Comparison of ENCODE assay signal across 8 cellular contexts in genomic region chr7:129187681-129188371, GRCh38. TPM values are rescaled to one million over a fixed set of nuclear protein-coding genes. Genes with fewer than 3 reads are reported as not detected.
DNase-seq lines count a peak whose midpoint lies in the region; ATAC-seq and TF ChIP-seq lines count a peak whose summit lies in the region.

No MANE protein-coding gene starts in this region.

- peak overlapping the region; percentile 50; the same call in 1 of the 2 replicates for H3K27ac ChIP-seq in C4-2B
- no peak overlapping the region for H3K27ac ChIP-seq in effector memory CD4-positive, alpha-beta T cell (ENCODE audit: insufficient read depth, low read length, poor library complexity, severe bottlenecking)
- H3K27ac ChIP-seq in neural cell (ENCODE audit: low read length): no peak overlapping the region

- peak overlapping the region; percentile 65 for H3K4me3 ChIP-seq in Jurkat, Clone E6-1 (ENCODE audit: low read length)
- peak overlapping the region; percentile 50 for H3K4me3 ChIP-seq in effector memory CD4-positive, alpha-beta T cell (ENCODE audit: insufficient read depth, low read depth, low read length, poor library complexity, severe bottlenecking)
- peak overlapping the region; percentile 90 for H3K4me3 ChIP-seq in neural cell (ENCODE audit: low read length)

- H3K79me2 ChIP-seq in neural cell (replicated peaks; ENCODE audit: insufficient read depth, low read length): peaks cover 36% of the 10 kb centered on the region

- no peaks in the 10 kb centered on the region for H3K9me2 ChIP-seq in neural cell (ENCODE audit: insufficient read depth, low read length)

- H3K9ac ChIP-seq in neural cell (ENCODE audit: low read length): peak overlapping the region; percentile 66

- DNase-seq in Jurkat, Clone E6-1 (ENCODE audit: low read depth, low spot score): peak; percentile 60
- no peak for DNase-seq in effector memory CD4-positive, alpha-beta T cell

- H3K4me2 ChIP-seq in neural cell (ENCODE audit: low read length): no peak overlapping the region

- no peaks in the 10 kb centered on the region for H3F3A ChIP-seq in neural cell (ENCODE audit: insufficient read depth, low read length, poor library complexity, severe bottlenecking)

- TF ChIP-seq RAD21 in neural cell (conservative IDR thresholded peaks at IDR 0.05): no peak

- H4K20me1 ChIP-seq in neural cell (ENCODE audit: insufficient read depth): no peaks in the 10 kb centered on the region

- ATAC-seq in GM19324 (IDR thresholded peaks at IDR 0.05; ENCODE audit: low FRiP score, unreplicated experiment): no peak
- no peak for ATAC-seq in GM18861 (IDR thresholded peaks at IDR 0.05; ENCODE audit: unreplicated experiment)
- ATAC-seq in GM21737 (IDR thresholded peaks at IDR 0.05; ENCODE audit: unreplicated experiment): no peak
- ATAC-seq in HG02798 (IDR thresholded peaks at IDR 0.05; ENCODE audit: poor library complexity, unreplicated experiment): no peak

- H3K9me3 ChIP-seq in effector memory CD4-positive, alpha-beta T cell (ENCODE audit: control insufficient read depth, low read length): no peaks in the 10 kb centered on the region
- no peaks in the 10 kb centered on the region for H3K9me3 ChIP-seq in neural cell (ENCODE audit: low read length)

- TF ChIP-seq CTCF in C4-2B (conservative IDR thresholded peaks at IDR 0.05) (no peak), neural cell (IDR thresholded peaks at IDR 0.05; ENCODE audit: poor library complexity, severe bottlenecking) (no peak)

- no peak for TF ChIP-seq EP300 in neural cell (conservative IDR thresholded peaks at IDR 0.05; ENCODE audit: poor library complexity, severe bottlenecking)

- peak overlapping the region; percentile 27 for H2AFZ ChIP-seq in neural cell (ENCODE audit: low read depth, low read length)

- no peaks in the 10 kb centered on the region for H3K36me3 ChIP-seq in effector memory CD4-positive, alpha-beta T cell (ENCODE audit: control insufficient read depth, insufficient read depth, low read length)
- H3K36me3 ChIP-seq in neural cell (ENCODE audit: insufficient read depth, low read length): no peaks in the 10 kb centered on the region

- H3K27me3 ChIP-seq in effector memory CD4-positive, alpha-beta T cell (replicated peaks; ENCODE audit: control insufficient read depth, insufficient read depth, low read length, poor library complexity, severe bottlenecking): peaks cover 13% of the 10 kb centered on the region
- no peaks in the 10 kb centered on the region for H3K27me3 ChIP-seq in neural cell (ENCODE audit: insufficient read depth, low read depth, low read length)

- peaks cover 4% of the 10 kb centered on the region for H3K4me1 ChIP-seq in effector memory CD4-positive, alpha-beta T cell (ENCODE audit: control insufficient read depth, insufficient read depth, low read length, poor library complexity, severe bottlenecking)

TF ChIP-seq in neural cell, 6 proteins besides CTCF, POLR2A, EP300 and RAD21:
- TF ChIP-seq POLR2AphosphoS5 (IDR thresholded peaks at IDR 0.05) (no peak), TAF1 (IDR thresholded peaks at IDR 0.05; ENCODE audit: low read depth) (no peak), SMC3 (conservative IDR thresholded peaks at IDR 0.05; ENCODE audit: poor library complexity) (no peak), MXI1 (conservative IDR thresholded peaks at IDR 0.05; ENCODE audit: poor library complexity, severe bottlenecking) (no peak), REST (IDR thresholded peaks at IDR 0.05; ENCODE audit: borderline replicate concordance) (no peak), EZH2 (IDR thresholded peaks at IDR 0.05; ENCODE audit: borderline replicate concordance, insufficient read depth, low read length, poor library complexity, severe bottlenecking) (no peak)

RNA-seq across cellular contexts. Expression of gene SMO, which starts 0.6 kb away (rescaled TPM):
- 17.1 TPM for polyA plus RNA-seq in Jurkat, Clone E6-1 (2012; ENCODE audit: insufficient read depth, insufficient read length)
- 8.8 and 14.7 TPM in 2 replicates for polyA plus RNA-seq in neural cell
- polyA minus RNA-seq in neural cell: 13.1 and 18.5 TPM in 2 replicates

RNA-seq across cellular contexts. Expression of gene AHCYL2, which starts 37.0 kb away (rescaled TPM):
- polyA plus RNA-seq in Jurkat, Clone E6-1 (2012; ENCODE audit: insufficient read depth, insufficient read length): 12.4 TPM
- 38.8 and 39.9 TPM in 2 replicates for polyA plus RNA-seq in neural cell
- polyA minus RNA-seq in neural cell: 51.9 and 64.6 TPM in 2 replicates

RNA-seq across cellular contexts. Expression of gene TSPAN33, which starts 43.3 kb away (rescaled TPM):
- polyA plus RNA-seq in Jurkat, Clone E6-1 (2012; ENCODE audit: insufficient read depth, insufficient read length): 22.4 TPM
- polyA plus RNA-seq in neural cell: 1.7 and 2.5 TPM in 2 replicates
- 2.4 and 4.4 TPM in 2 replicates for polyA minus RNA-seq in neural cell
